Comparison of ENCODE assay signal across 12 cellular contexts in genomic region chr2:237258146-237258545, GRCh38.
DNase-seq lines count a peak whose midpoint lies in the region; ATAC-seq, FAIRE-seq and TF ChIP-seq lines count a peak whose summit lies in the region.
"Had no signal": no experiment of that assay in that cellular context is flagged by ENCODE, and none has a peak within 500 bp of the region (broad histone marks: within the 10 kb centered on the region; RNA-seq: fewer than 3 reads in every experiment).

No MANE protein-coding gene starts in this region.

- H2AFZ ChIP-seq in ACC112 (ENCODE audit: low read length, unreplicated experiment), result peak overlapping the region; percentile 82
- H2AFZ ChIP-seq in HCT116 (ENCODE audit: low read depth, low read length, poor library complexity, severe bottlenecking), result no peak overlapping the region

- H3K79me2 ChIP-seq in ACC112 (ENCODE audit: control insufficient read depth, insufficient read depth, low read length, unreplicated experiment) (no peaks in the 10 kb centered on the region), HCT116 (ENCODE audit: insufficient read depth, low read length) (no peaks in the 10 kb centered on the region)

- TF ChIP-seq POLR2A in HCT116 (IDR thresholded peaks at IDR 0.05; ENCODE audit: borderline replicate concordance, extremely low read depth, insufficient read depth, insufficient read length), result no peak

- H3K36me3 Mint-ChIP-seq in chondrocyte (ENCODE audit: low read depth), result no peaks in the 10 kb centered on the region

- RAD21 ChIA-PET in HCT116 (lab: Charles Lee; ENCODE audit: low non-redundant PET in 1 of 2, low total read pairs in 2 of 2, uncharacterized antibody in 2 of 2, unreplicated experiment in 2 of 2), result no interaction called here

- H3K27ac Mint-ChIP-seq in chondrocyte (ENCODE audit: unreplicated experiment), result peak overlapping the region; percentile 85
- H3K27ac Mint-ChIP-seq: activated naive CD8-positive, alpha-beta T cell treated with anti-CD3 and anti-CD28 coated beads, Interleukin-2, amount 50 U/mL, for 24 hours; B cell had no signal

- H3K27me3 ChIP-seq in ACC112 (ENCODE audit: insufficient read depth, low read length), result no peaks in the 10 kb centered on the region
- no peaks in the 10 kb centered on the region for H3K27me3 ChIP-seq in HCT116 (ENCODE audit: insufficient read depth, low read length)
- no peaks in the 10 kb centered on the region for H3K27me3 ChIP-seq in muscle layer of colon (ENCODE audit: control insufficient read depth in 1 of 2, insufficient read depth in 2 of 2, low read length in 2 of 2)

- H3K36me3 ChIP-seq in ACC112 (ENCODE audit: insufficient read depth, low read length) (no peaks in the 10 kb centered on the region), HCT116 (ENCODE audit: control insufficient read depth in 1 of 2, insufficient read depth in 2 of 2, low read length in 2 of 2) (no peaks in the 10 kb centered on the region), muscle layer of colon (ENCODE audit: insufficient read depth, low read length) (no peaks in the 10 kb centered on the region)

- no TSS peak for BruUV-seq in HCT116 (replicated peaks; lab: Mats Ljungman, UMichigan)

- no peak overlapping the region for H3K4me2 ChIP-seq in HCT116 (ENCODE audit: low read length)

- 0 out of 2 replicates have a peak overlapping the region, but pooled peaks have one; percentile 8 for H3K4me3 ChIP-seq in ACC112 (ENCODE audit: low read depth, low read length)
- H3K4me3 ChIP-seq in HCT116 (replicated peaks in 1 of 2; ENCODE audit: low read depth in 1 of 2, low read length in 2 of 2), result no peak overlapping the region
- no peak overlapping the region for H3K4me3 ChIP-seq in muscle layer of colon (ENCODE audit: low read depth in 1 of 2, low read length in 2 of 2)

- H3K9me3 Mint-ChIP-seq in chondrocyte (ENCODE audit: low read depth), result no peaks in the 10 kb centered on the region
- H3K9me3 Mint-ChIP-seq: activated naive CD8-positive, alpha-beta T cell treated with anti-CD3 and anti-CD28 coated beads, Interleukin-2, amount 50 U/mL, for 24 hours had no signal

- H3K4me1 ChIP-seq in ACC112 (ENCODE audit: control insufficient read depth, insufficient read depth, low read length, unreplicated experiment) (peaks cover 75% of the 10 kb centered on the region), HCT116 (ENCODE audit: control insufficient read depth in 1 of 2, insufficient read depth in 2 of 2, low read length in 2 of 2) (no peaks in the 10 kb centered on the region), muscle layer of colon (ENCODE audit: insufficient read depth, low read length) (peaks cover 61% of the 10 kb centered on the region)

- H3K4me1 Mint-ChIP-seq in chondrocyte (ENCODE audit: low read depth), result peaks cover 87% of the 10 kb centered on the region
- H3K4me1 Mint-ChIP-seq: B cell had no signal

- CTCF ChIA-PET in HCT116 (lab: Charles Lee), result no interaction called here

- H3K9me3 ChIP-seq in HCT116 (ENCODE audit: control insufficient read depth in 1 of 2, insufficient read depth in 1 of 2, low read depth in 1 of 2, low read length in 2 of 2) (no peaks in the 10 kb centered on the region), muscle layer of colon (ENCODE audit: low read length) (no peaks in the 10 kb centered on the region)

- TF ChIP-seq CTCF in HCT116 (IDR thresholded peaks at IDR 0.05 in 2 of 3, conservative IDR thresholded peaks at IDR 0.05 in 1 of 3; ENCODE audit: borderline replicate concordance in 1 of 3, insufficient read depth in 1 of 3, low read depth in 2 of 3, low read length in 2 of 3) (0 out of 6 replicates have a peak, but pooled peaks of 1 of the 3 experiments have one; percentile 7), chondrocyte (IDR thresholded peaks at IDR 0.05) (peak; percentile 40)

- POLR2A ChIA-PET in HCT116 (lab: Charles Lee), result no interaction called here

- no peaks in the 10 kb centered on the region for H4K20me1 ChIP-seq in HCT116 (ENCODE audit: insufficient read depth)

- no peaks in the 10 kb centered on the region for H3K27me3 Mint-ChIP-seq in chondrocyte (ENCODE audit: low read depth)

- H3K9ac ChIP-seq in HCT116 (ENCODE audit: low read length), result no peak overlapping the region
- no peak overlapping the region for H3K9ac ChIP-seq in muscle layer of colon (ENCODE audit: low read length)

- no peaks in the 10 kb centered on the region for H3K9me2 ChIP-seq in HCT116 (ENCODE audit: insufficient read depth)

- H3K4me3 Mint-ChIP-seq in chondrocyte (ENCODE audit: unreplicated experiment), result no peak overlapping the region
- H3K4me3 Mint-ChIP-seq: activated naive CD8-positive, alpha-beta T cell treated with anti-CD3 and anti-CD28 coated beads, Interleukin-2, amount 50 U/mL, for 24 hours; B cell had no signal

- H3K27ac ChIP-seq in ACC112 (ENCODE audit: low read depth, low read length), result peak overlapping the region; percentile 91
- H3K27ac ChIP-seq in HCT116 (ENCODE audit: low read depth, low read length), result no peak overlapping the region
- peak overlapping the region; percentile 50 for H3K27ac ChIP-seq in muscle layer of colon (ENCODE audit: low read depth, low read length)

- TF ChIP-seq RAD21 in HCT116 (IDR thresholded peaks at IDR 0.05; ENCODE audit: low read depth), result peak; percentile 46

- DNase-seq in HCT116 (ENCODE audit: low read depth, low spot score) (no peak), chondrocyte (ENCODE audit: low spot score) (no peak), NCI-H1417 treated with DMSO at 0.1 percent for 48 hours (lab: John Stamatoyannopoulos, UW) (no peak), RCC 7860 (ENCODE audit: low spot score) (no peak), activated gamma-delta T cell treated with Interleukin-2 at 50 U/mL for 16 hours (no peak)
- DNase-seq: activated naive CD8-positive, alpha-beta T cell treated with anti-CD3 and anti-CD28 coated beads, Interleukin-2, amount 50 U/mL, for 24 hours; effector CD8-positive, alpha-beta T cell had no signal

- intact Hi-C loops in HCT116 (cut with micrococcal nuclease), result no loop called here

- peak; percentile 49; the same call in 1 of the 2 replicates for ATAC-seq in HCT116
- ATAC-seq in HG03280 (IDR thresholded peaks at IDR 0.05; ENCODE audit: unreplicated experiment), result no peak
- ATAC-seq: activated naive CD8-positive, alpha-beta T cell treated with anti-CD3 and anti-CD28 coated beads, Interleukin-2, amount 50 U/mL, for 24 hours had no signal

- no peak for FAIRE-seq in RCC 7860 (lab: Jason Lieb, UNC)
- FAIRE-seq: TTC549 had no signal

TF ChIP-seq in HCT116, 20 proteins besides CTCF, POLR2A, EP300 and RAD21:
- TF ChIP-seq ATF3 (IDR thresholded peaks at IDR 0.05), result no peak
- no peak for TF ChIP-seq CBX3 (IDR thresholded peaks at IDR 0.05; ENCODE audit: low read depth)
- TF ChIP-seq SP1 (IDR thresholded peaks at IDR 0.05; ENCODE audit: low read depth), result no peak
- TF ChIP-seq ZBTB33 (IDR thresholded peaks at IDR 0.05; ENCODE audit: extremely low read depth, insufficient replicate concordance, low read length), result no peak
- TF ChIP-seq ZFX (IDR thresholded peaks at IDR 0.05), result no peak
- TF ChIP-seq FOSL1 (IDR thresholded peaks at IDR 0.05; ENCODE audit: low read depth), result no peak
- no peak for TF ChIP-seq EZH2 (IDR thresholded peaks at IDR 0.05)
- TF ChIP-seq, protein P1, sequence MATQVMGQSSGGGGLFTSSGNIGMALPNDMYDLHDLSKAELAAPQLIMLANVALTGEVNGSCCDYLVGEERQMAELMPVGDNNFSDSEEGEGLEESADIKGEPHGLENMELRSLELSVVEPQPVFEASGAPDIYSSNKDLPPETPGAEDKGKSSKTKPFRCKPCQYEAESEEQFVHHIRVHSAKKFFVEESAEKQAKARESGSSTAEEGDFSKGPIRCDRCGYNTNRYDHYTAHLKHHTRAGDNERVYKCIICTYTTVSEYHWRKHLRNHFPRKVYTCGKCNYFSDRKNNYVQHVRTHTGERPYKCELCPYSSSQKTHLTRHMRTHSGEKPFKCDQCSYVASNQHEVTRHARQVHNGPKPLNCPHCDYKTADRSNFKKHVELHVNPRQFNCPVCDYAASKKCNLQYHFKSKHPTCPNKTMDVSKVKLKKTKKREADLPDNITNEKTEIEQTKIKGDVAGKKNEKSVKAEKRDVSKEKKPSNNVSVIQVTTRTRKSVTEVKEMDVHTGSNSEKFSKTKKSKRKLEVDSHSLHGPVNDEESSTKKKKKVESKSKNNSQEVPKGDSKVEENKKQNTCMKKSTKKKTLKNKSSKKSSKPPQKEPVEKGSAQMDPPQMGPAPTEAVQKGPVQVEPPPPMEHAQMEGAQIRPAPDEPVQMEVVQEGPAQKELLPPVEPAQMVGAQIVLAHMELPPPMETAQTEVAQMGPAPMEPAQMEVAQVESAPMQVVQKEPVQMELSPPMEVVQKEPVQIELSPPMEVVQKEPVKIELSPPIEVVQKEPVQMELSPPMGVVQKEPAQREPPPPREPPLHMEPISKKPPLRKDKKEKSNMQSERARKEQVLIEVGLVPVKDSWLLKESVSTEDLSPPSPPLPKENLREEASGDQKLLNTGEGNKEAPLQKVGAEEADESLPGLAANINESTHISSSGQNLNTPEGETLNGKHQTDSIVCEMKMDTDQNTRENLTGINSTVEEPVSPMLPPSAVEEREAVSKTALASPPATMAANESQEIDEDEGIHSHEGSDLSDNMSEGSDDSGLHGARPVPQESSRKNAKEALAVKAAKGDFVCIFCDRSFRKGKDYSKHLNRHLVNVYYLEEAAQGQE (IDR thresholded peaks at IDR 0.05; ENCODE audit: low read depth), result no peak
- TF ChIP-seq ZNF274 (IDR thresholded peaks at IDR 0.05; ENCODE audit: low read depth, low read length), result no peak
- no peak for TF ChIP-seq SRF (IDR thresholded peaks at IDR 0.05; ENCODE audit: low read depth)
- no peak for TF ChIP-seq EGR1 (IDR thresholded peaks at IDR 0.05; ENCODE audit: low read depth)
- no peak for TF ChIP-seq EZH2phosphoT487 (IDR thresholded peaks at IDR 0.05; ENCODE audit: borderline replicate concordance)
